ENCODE assay signal across 27 cellular contexts in the genomic region with DNA sequence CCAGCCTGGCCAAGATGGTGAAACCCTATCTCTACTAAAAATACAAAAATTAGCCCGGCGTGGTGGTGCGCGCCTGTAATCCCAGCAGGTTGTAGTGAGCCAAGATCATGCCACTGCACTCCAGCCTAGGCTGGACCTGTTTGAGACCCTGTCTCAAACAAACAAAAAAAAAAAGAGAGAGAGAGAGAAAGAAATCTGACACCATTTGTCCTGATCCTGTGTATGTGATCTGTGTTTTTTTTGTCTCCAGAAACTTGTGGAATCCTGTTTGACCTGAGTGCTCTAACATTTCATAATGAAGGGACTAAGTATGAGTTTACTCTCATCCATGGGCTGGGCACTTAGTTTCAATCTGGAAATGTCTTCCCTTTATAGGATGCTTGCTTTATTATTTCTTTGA. TPM values are rescaled to one million over a fixed set of nuclear protein-coding genes. Genes with fewer than 3 reads are reported as not detected.
DNase-seq lines count a peak whose midpoint lies in the region; ATAC-seq and TF ChIP-seq lines count a peak whose summit lies in the region.
"Had no signal": no experiment of that assay in that cellular context is flagged by ENCODE, and none has a peak within 500 bp of the region (broad histone marks: within the 10 kb centered on the region; RNA-seq: fewer than 3 reads in every experiment).

No MANE protein-coding gene starts in this region.

- no peak for ATAC-seq in CD4-positive, CD25-positive, alpha-beta regulatory T cell (ENCODE audit: low read depth in 2 of 2)
- ATAC-seq in T-cell (replicated peaks in 1 of 4) (no peak), GM18520 (IDR thresholded peaks at IDR 0.05; ENCODE audit: unreplicated experiment) (no peak)
- ATAC-seq: heart left ventricle, left colon had no signal

- H3K4me2 ChIP-seq in MM.1S (ENCODE audit: low read depth, low read length): no peak overlapping the region

- no peak overlapping the region for H3K9ac ChIP-seq in MM.1S (ENCODE audit: low read length)

- no peak overlapping the region for H2AFZ ChIP-seq in MM.1S (ENCODE audit: low read length)

- H3K9me3 ChIP-seq in CD4-positive, CD25-positive, alpha-beta regulatory T cell (ENCODE audit: control insufficient read depth in 2 of 2, low read length in 2 of 2): no peaks in the 10 kb centered on the region
- H3K9me3 ChIP-seq in MM.1S (replicated peaks; ENCODE audit: insufficient read depth, low read length): no peaks in the 10 kb centered on the region
- H3K9me3 ChIP-seq: ascending aorta, heart left ventricle, MG63, spleen, tibial artery had no signal

- no peaks in the 10 kb centered on the region for H3K79me2 ChIP-seq in MM.1S (ENCODE audit: low read length)

- H3F3A ChIP-seq in MM.1S (ENCODE audit: insufficient read depth, low read length): peaks cover 17% of the 10 kb centered on the region

- peaks cover 44% of the 10 kb centered on the region for H3K4me1 ChIP-seq in CD4-positive, CD25-positive, alpha-beta regulatory T cell (ENCODE audit: control insufficient read depth, insufficient read depth, low read length, poor library complexity, severe bottlenecking)
- H3K4me1 ChIP-seq in MM.1S (ENCODE audit: low read length): peaks cover 12% of the 10 kb centered on the region; the same call in 1 of the 2 replicates

- CTCF ChIA-PET in T-cell (lab: Charles Lee): no interaction called here

- no peaks in the 10 kb centered on the region for H3K9me3 Mint-ChIP-seq in CD4-positive, CD25-positive, alpha-beta regulatory T cell
- H3K9me3 Mint-ChIP-seq in T-cell: no peaks in the 10 kb centered on the region
- H3K9me3 Mint-ChIP-seq: H9, IgD-negative memory B cell had no signal

- TF ChIP-seq CTCF in epithelial cell of esophagus (IDR thresholded peaks at IDR 0.05; ENCODE audit: insufficient read depth, low read depth, low read length, missing control alignments) (no peak), MM.1S (IDR thresholded peaks at IDR 0.05; ENCODE audit: low read length) (no peak)

- H3K27me3 ChIP-seq in CD4-positive, CD25-positive, alpha-beta regulatory T cell (ENCODE audit: control insufficient read depth, insufficient read depth, low read length): no peaks in the 10 kb centered on the region
- H3K27me3 ChIP-seq in MM.1S (replicated peaks; ENCODE audit: insufficient read depth, low read length): no peaks in the 10 kb centered on the region
- H3K27me3 ChIP-seq: ascending aorta had no signal

- H3K4me3 Mint-ChIP-seq in CD4-positive, CD25-positive, alpha-beta regulatory T cell: peak overlapping the region; percentile 25 to 86 (median 48)
- H3K4me3 Mint-ChIP-seq in T-cell: peak overlapping the region in 1 of 3 donors; percentile 2
- H3K4me3 Mint-ChIP-seq: H9 had no signal

- H3K36me3 Mint-ChIP-seq in CD4-positive, CD25-positive, alpha-beta regulatory T cell: peaks cover 3% of the 10 kb centered on the region
- peaks cover 6% of the 10 kb centered on the region for H3K36me3 Mint-ChIP-seq in T-cell
- H3K36me3 Mint-ChIP-seq: IgD-negative memory B cell had no signal

- H3K36me3 ChIP-seq in CD4-positive, CD25-positive, alpha-beta regulatory T cell (ENCODE audit: control insufficient read depth, insufficient read depth, low read length): no peaks in the 10 kb centered on the region
- no peaks in the 10 kb centered on the region for H3K36me3 ChIP-seq in MM.1S (replicated peaks; ENCODE audit: insufficient read depth, low read length)
- H3K36me3 ChIP-seq: ascending aorta, heart left ventricle, MG63, spleen, tibial artery had no signal

- no peaks in the 10 kb centered on the region for H3K27me3 Mint-ChIP-seq in CD4-positive, CD25-positive, alpha-beta regulatory T cell
- peaks cover 0 to 4% of the 10 kb centered on the region in 2 donors for H3K27me3 Mint-ChIP-seq in T-cell
- H3K27me3 Mint-ChIP-seq: IgD-negative memory B cell had no signal

- H3K27ac ChIP-seq in CD4-positive, CD25-positive, alpha-beta regulatory T cell (ENCODE audit: insufficient read depth, low read length, poor library complexity, severe bottlenecking): peak overlapping the region; percentile 14
- no peak overlapping the region for H3K27ac ChIP-seq in MM.1S (ENCODE audit: low read length)
- H3K27ac ChIP-seq: ascending aorta, dorsolateral prefrontal cortex, epithelial cell of prostate, spleen, tibial artery had no signal

- H3K4me3 ChIP-seq in CD4-positive, CD25-positive, alpha-beta regulatory T cell (ENCODE audit: low read depth, low read length): peak overlapping the region; percentile 69
- no peak overlapping the region for H3K4me3 ChIP-seq in epithelial cell of esophagus (ENCODE audit: low read length)
- H3K4me3 ChIP-seq in MM.1S (ENCODE audit: low read length): no peak overlapping the region
- H3K4me3 ChIP-seq: ascending aorta, dorsolateral prefrontal cortex, MG63, spleen, tibial artery had no signal

- POLR2A ChIA-PET in T-cell (lab: Charles Lee): interaction anchor here (0.6 to 0.7 kb wide), 2 partner anchors 15 to 169 kb away, joined by 4 to 7 read pairs; no protein-coding TSS in a partner anchor

- H3K27ac Mint-ChIP-seq in CD4-positive, CD25-positive, alpha-beta regulatory T cell: peak overlapping the region in 1 of 3 donors; percentile 88
- peak overlapping the region; percentile 48 to 85 for H3K27ac Mint-ChIP-seq in T-cell
- H3K27ac Mint-ChIP-seq: H9 had no signal

- H3K4me1 Mint-ChIP-seq in CD4-positive, CD25-positive, alpha-beta regulatory T cell: peaks cover 9 to 53% (median 26%) of the 10 kb centered on the region in 4 donors
- H3K4me1 Mint-ChIP-seq in T-cell: peaks cover 45 to 61% (median 47%) of the 10 kb centered on the region in 3 donors

- no peaks in the 10 kb centered on the region for H4K20me1 ChIP-seq in MM.1S (ENCODE audit: insufficient read depth, low read length)

- DNase-seq in NCI-H2171 treated with DMSO at 0.1 percent for 48 hours (lab: John Stamatoyannopoulos, UW) (peak; percentile 9), NCI-H2171 (lab: John Stamatoyannopoulos, UW) (no peak), T-cell (no peak), epithelial cell of esophagus (ENCODE audit: low read depth) (peak; percentile 37), MM.1S (no peak), NCI-H524 (lab: John Stamatoyannopoulos, UW) (no peak)
- no peak for DNase-seq in CD4-positive, CD25-positive, alpha-beta regulatory T cell
- DNase-seq: activated CD4-positive, alpha-beta T cell treated with anti-CD3 and anti-CD28 coated beads for 48 hours; activated naive CD4-positive, alpha-beta T cell treated with Interleukin-2 at 50 U/mL for 16 hours; caudate nucleus; dorsolateral prefrontal cortex; H9; heart left ventricle; left colon; mesenchymal stem cell; MG63; retina; SHP77; spleen; stimulated activated CD4-positive, alpha-beta T cell treated with anti-CD3 and anti-CD28 coated beads, Interleukin-4, amount 100 ng/mL, for 1 hour; stimulated activated naive CD4-positive, alpha-beta T cell treated with Interleukin-2 at 50 U/mL for 16 hours had no signal

- no peaks in the 10 kb centered on the region for H3K9me2 ChIP-seq in MM.1S (replicated peaks; ENCODE audit: insufficient read depth, low read length)

RNA-seq across cellular contexts. Expression of a gene that starts 6.4 kb away (rescaled TPM):
- 27.8 TPM for total RNA-seq in CD4-positive, CD25-positive, alpha-beta regulatory T cell
- polyA plus RNA-seq in CD4-positive, CD25-positive, alpha-beta regulatory T cell: 10 to 100 TPM in 2 of 4 donors, 1 to 10 TPM in 2; 7.5 to 17.5 (median 10.9) TPM
- total RNA-seq in T-cell: 10 to 100 TPM in 4 of 5 donors, 1 to 10 TPM in 1; 3.9 to 13.7 (median 12.7) TPM
- total RNA-seq: A172 had no signal

RNA-seq across cellular contexts. Expression of a gene that starts 13.4 kb away (rescaled TPM):
- 295 TPM for total RNA-seq in CD4-positive, CD25-positive, alpha-beta regulatory T cell
- polyA plus RNA-seq in CD4-positive, CD25-positive, alpha-beta regulatory T cell: 10 to 100 TPM; 67.4 to 89.4 (median 83.4) TPM
- 100 to 1,000 TPM; 200 to 254 (median 203) TPM for total RNA-seq in T-cell

RNA-seq across cellular contexts. Expression of a gene that starts 16.8 kb away (rescaled TPM):
- total RNA-seq in CD4-positive, CD25-positive, alpha-beta regulatory T cell: 14.0 TPM
- polyA plus RNA-seq in CD4-positive, CD25-positive, alpha-beta regulatory T cell: 10 to 100 TPM in 1 of 4 donors, 1 to 10 TPM in 3; 4.2 to 10.0 (median 8.1) TPM
- 1 to 10 TPM; 1.9 to 5.5 (median 4.0) TPM for total RNA-seq in T-cell
- total RNA-seq: ascending aorta had no signal

RNA-seq across cellular contexts. Expression of a gene that starts 52.7 kb away (rescaled TPM):
- total RNA-seq in CD4-positive, CD25-positive, alpha-beta regulatory T cell: 60.3 TPM
- polyA plus RNA-seq in CD4-positive, CD25-positive, alpha-beta regulatory T cell: 100 to 1,000 TPM in 1 of 4 donors, 10 to 100 TPM in 3; 83.0 to 102 (median 94.7) TPM
- total RNA-seq in T-cell: 10 to 100 TPM; 65.2 to 87.0 (median 80.2) TPM

RNA-seq across cellular contexts. Expression of a gene that starts 52.9 kb away (rescaled TPM):
- 54.3 TPM for total RNA-seq in CD4-positive, CD25-positive, alpha-beta regulatory T cell
- 10 to 100 TPM; 27.6 to 40.4 (median 37.4) TPM for polyA plus RNA-seq in CD4-positive, CD25-positive, alpha-beta regulatory T cell
- total RNA-seq in T-cell: 10 to 100 TPM; 31.2 to 43.0 (median 40.4) TPM

Comparison
In these comparisons a context has a peak if more than half of its experiments do, and no peak if none do; other contexts are left out.
1. DNase-seq: peak in NCI-H2171 treated with DMSO at 0.1 percent for 48 hours (single experiment) and epithelial cell of esophagus (single experiment); none in NCI-H2171 (single experiment), CD4-positive, CD25-positive, alpha-beta regulatory T cell (0 of 3), T-cell (0 of 34), MM.1S (single experiment) and NCI-H524 (0 of 2).